ENCODE assay signal across 27 cellular contexts in the genomic region with DNA sequence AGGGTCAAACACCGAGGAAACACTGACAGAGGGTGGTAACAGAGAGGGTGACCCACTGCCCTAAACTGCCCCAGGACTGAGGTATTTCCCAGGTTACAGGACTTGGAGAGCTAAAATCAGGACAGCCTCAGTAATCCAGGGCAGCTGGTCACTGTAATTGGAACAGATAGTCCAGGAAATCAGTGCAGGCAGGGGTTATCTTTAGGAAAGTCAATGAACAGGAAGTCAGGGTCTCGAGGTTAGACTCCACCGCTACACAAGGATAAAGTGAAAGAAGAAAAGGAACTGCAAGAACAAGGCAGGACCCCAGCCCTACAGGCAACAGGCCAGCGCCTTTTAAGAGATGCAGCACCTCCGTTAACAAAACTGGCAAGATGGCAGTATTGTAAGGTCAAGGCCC.
"Had no signal": no experiment of that assay in that cellular context is flagged by ENCODE, and none has a peak within 500 bp of the region (broad histone marks: within the 10 kb centered on the region; RNA-seq: fewer than 3 reads in every experiment).

No MANE protein-coding gene starts in this region.

- H3K27me3 ChIP-seq: ascending aorta, breast epithelium, cardiac muscle cell, colonic mucosa, foreskin keratinocyte, gastrocnemius medialis, heart left ventricle had no signal

- H3K36me3 ChIP-seq: ascending aorta, breast epithelium, cardiac muscle cell, colonic mucosa, gastrocnemius medialis, heart left ventricle had no signal

- H3K4me1 ChIP-seq: colonic mucosa had no signal

- ATAC-seq: activated CD4-positive, alpha-beta T cell treated with anti-CD3 and anti-CD28 coated beads for 36 hours; activated CD8-positive, alpha-beta T cell treated with anti-CD3 and anti-CD28 coated beads for 36 hours; activated naive CD4-positive, alpha-beta T cell treated with anti-CD3 and anti-CD28 coated beads, Interleukin-2, amount 50 U/mL, for 72 hours; activated T-cell treated with anti-CD3 and anti-CD28 coated beads, Interleukin-2, amount 50 U/mL, for 4 hours; foreskin keratinocyte; gastrocnemius medialis; heart left ventricle had no signal

- H3K9me3 ChIP-seq: ascending aorta, breast epithelium, colonic mucosa, gastrocnemius medialis, heart left ventricle had no signal

- H3K4me3 ChIP-seq: ascending aorta, breast epithelium, cardiac muscle cell, colonic mucosa, gastrocnemius medialis, heart left ventricle had no signal

- DNase-seq: activated CD4-positive, alpha-beta T cell treated with anti-CD3 and anti-CD28 coated beads for 36 hours; activated CD4-positive, alpha-beta T cell treated with anti-CD3 and anti-CD28 coated beads, Interleukin-2, amount 10 ng/mL, durations not matched to agents 7 days and 5 days; activated CD4-positive, alpha-beta T cell treated with anti-CD3 and anti-CD28 coated beads, Interleukin-2, amount 50 U/mL, for 4 hours; activated CD4-positive, CD25-positive, alpha-beta regulatory T cell; activated CD4-positive, CD25-positive, alpha-beta regulatory T cell treated with anti-CD3 and anti-CD28 coated beads, Interleukin-2, amount 50 U/mL, for 72 hours; activated CD8-positive, alpha-beta memory T cell treated with anti-CD3 and anti-CD28 coated beads for 24 hours; activated CD8-positive, alpha-beta T cell treated with anti-CD3 and anti-CD28 coated beads for 36 hours; activated effector memory CD4-positive, alpha-beta T cell treated with anti-CD3 and anti-CD28 coated beads, Interleukin-2, amount 50 U/mL, for 16 hours; activated naive CD4-positive, alpha-beta T cell treated with anti-CD3 and anti-CD28 coated beads, Interleukin-2, amount 10 ng/mL, durations not matched to agents 7 days and 5 days; activated naive CD8-positive, alpha-beta T cell treated with anti-CD3 and anti-CD28 coated beads, Interleukin-2, amount 10 ng/mL, durations not matched to agents 7 days and 5 days; activated T-cell treated with anti-CD3 and anti-CD28 coated beads, Interleukin-2, amount 50 U/mL, for 4 hours; central memory CD4-positive, alpha-beta T cell; cerebellar nuclear complex; colonic mucosa; effector CD8-positive, alpha-beta T cell; foreskin keratinocyte; gastrocnemius medialis; glutamatergic neuron; heart left ventricle; T-helper 2 cell had no signal

- H3K27ac ChIP-seq: breast epithelium, cardiac muscle cell, colonic mucosa, epithelial cell of prostate, foreskin keratinocyte, gastrocnemius medialis, heart left ventricle had no signal

- FAIRE-seq: endometrium, endothelial cell of umbilical vein had no signal
